ENCODE assay signal across 17 cellular contexts in genomic region chr3:128742821-128743594, GRCh38.
"Had no signal": no experiment of that assay in that cellular context is flagged by ENCODE, and none has a peak within 500 bp of the region (broad histone marks: within the 10 kb centered on the region; RNA-seq: fewer than 3 reads in every experiment).

No MANE protein-coding gene starts in this region.

- H3K4me1 Mint-ChIP-seq: nephron progenitor cell had no signal

- DNase-seq: effector memory CD8-positive, alpha-beta T cell; esophagus squamous epithelium; foreskin fibroblast; immature natural killer cell; left cardiac atrium; left ventricle myocardium superior; mesendoderm; naive B cell; nephron progenitor cell; stimulated activated CD4-positive, alpha-beta T cell treated with anti-CD3 and anti-CD28 coated beads, Interleukin-2, amount 100 ng/mL, for 48 hours; stimulated activated naive CD4-positive, alpha-beta T cell treated with Interleukin-2 at 50 U/mL for 16 hours had no signal

- H3K27ac ChIP-seq: epithelial cell of prostate, esophagus squamous epithelium, neutrophil, tibial nerve had no signal

- H3K4me3 ChIP-seq: esophagus squamous epithelium, lung, smooth muscle cell, tibial nerve had no signal

- H3K9me3 Mint-ChIP-seq: central memory CD8-positive, alpha-beta T cell; effector memory CD8-positive, alpha-beta T cell had no signal

- H3K27me3 Mint-ChIP-seq: central memory CD8-positive, alpha-beta T cell; effector memory CD8-positive, alpha-beta T cell; naive B cell had no signal

- H3K4me3 Mint-ChIP-seq: central memory CD8-positive, alpha-beta T cell; effector memory CD8-positive, alpha-beta T cell; immature natural killer cell; nephron progenitor cell had no signal

- ATAC-seq: effector memory CD8-positive, alpha-beta T cell; left ventricle myocardium superior had no signal

- H3K27ac Mint-ChIP-seq: effector memory CD8-positive, alpha-beta T cell; nephron progenitor cell had no signal

- H3K9me3 ChIP-seq: neutrophil had no signal

- H3K27me3 ChIP-seq: esophagus squamous epithelium, neutrophil, tibial nerve had no signal
